In the genomic region with DNA sequence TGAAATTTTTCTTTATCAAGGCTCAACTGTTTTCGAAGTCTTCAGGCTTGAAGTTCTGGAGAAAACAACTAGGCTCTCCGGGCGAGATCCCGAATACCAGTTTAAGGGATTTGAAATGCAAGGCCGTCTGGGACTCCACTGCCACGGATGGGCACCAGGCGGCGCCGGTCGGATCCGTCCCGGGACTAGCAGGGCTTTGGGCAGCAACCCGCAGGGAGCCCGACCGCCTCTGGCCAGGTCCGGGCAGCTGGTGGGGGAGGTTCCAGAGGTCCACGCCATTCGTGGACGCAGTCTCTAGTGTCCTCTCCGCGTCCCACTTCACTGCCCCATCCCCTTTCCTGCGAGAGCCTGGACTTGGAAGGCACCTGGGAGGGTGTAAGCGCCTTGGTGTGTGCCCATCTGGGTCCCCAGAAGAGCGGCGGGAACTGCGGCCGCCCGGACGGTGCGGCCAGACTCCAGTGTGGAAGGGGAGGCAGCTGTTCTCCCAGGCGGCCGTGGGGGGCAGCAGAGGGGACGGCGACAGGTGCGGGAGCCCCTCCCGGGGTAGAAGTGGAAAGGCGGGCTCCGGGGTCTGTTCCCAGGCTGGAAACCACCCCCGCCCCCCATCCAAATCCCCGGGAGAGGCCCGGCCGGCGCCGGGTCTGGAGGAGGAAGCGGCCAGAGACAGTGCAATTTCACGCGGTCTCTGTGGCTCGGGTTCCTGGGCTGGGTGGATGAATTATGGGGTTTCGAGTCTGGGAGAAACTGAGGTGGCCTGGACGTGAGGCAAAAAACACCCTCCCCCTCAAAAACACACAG, we compare ENCODE assay signal across 1 cellular context.
TF ChIP-seq lines count a peak whose summit lies in the region.

No MANE protein-coding gene starts in this region.

TF ChIP-seq in HepG2, 621 proteins besides CTCF, POLR2A, EP300 and RAD21 (continued from another document and continues in another):
- TF ChIP-seq, protein P1, sequence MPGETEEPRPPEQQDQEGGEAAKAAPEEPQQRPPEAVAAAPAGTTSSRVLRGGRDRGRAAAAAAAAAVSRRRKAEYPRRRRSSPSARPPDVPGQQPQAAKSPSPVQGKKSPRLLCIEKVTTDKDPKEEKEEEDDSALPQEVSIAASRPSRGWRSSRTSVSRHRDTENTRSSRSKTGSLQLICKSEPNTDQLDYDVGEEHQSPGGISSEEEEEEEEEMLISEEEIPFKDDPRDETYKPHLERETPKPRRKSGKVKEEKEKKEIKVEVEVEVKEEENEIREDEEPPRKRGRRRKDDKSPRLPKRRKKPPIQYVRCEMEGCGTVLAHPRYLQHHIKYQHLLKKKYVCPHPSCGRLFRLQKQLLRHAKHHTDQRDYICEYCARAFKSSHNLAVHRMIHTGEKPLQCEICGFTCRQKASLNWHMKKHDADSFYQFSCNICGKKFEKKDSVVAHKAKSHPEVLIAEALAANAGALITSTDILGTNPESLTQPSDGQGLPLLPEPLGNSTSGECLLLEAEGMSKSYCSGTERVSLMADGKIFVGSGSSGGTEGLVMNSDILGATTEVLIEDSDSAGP (CRISPR knock-in tag; IDR thresholded peaks at IDR 0.05; ENCODE audit: borderline replicate concordance) = peak; percentile 65; the same call in 1 of the 2 replicates
- peak; percentile 60 for TF ChIP-seq HNRNPLL (IDR thresholded peaks at IDR 0.05; ENCODE audit: low read depth, low read length, poor library complexity, severe bottlenecking)
- no peak for TF ChIP-seq ZNF510 (CRISPR knock-in tag; IDR thresholded peaks at IDR 0.05; ENCODE audit: low read depth)
- no peak for TF ChIP-seq DDIT3 (CRISPR knock-in tag; IDR thresholded peaks at IDR 0.05)
- 0 out of 2 replicates have a peak, but pooled peaks have one; percentile 17 for TF ChIP-seq MYNN (CRISPR knock-in tag; IDR thresholded peaks at IDR 0.05; ENCODE audit: low read depth)
- no peak for TF ChIP-seq ZNF589 (CRISPR knock-in tag; conservative IDR thresholded peaks at IDR 0.05)
- TF ChIP-seq HNRNPK (IDR thresholded peaks at IDR 0.05; ENCODE audit: low read depth, low read length, poor library complexity, severe bottlenecking) = peak; percentile 49
- TF ChIP-seq SRF (IDR thresholded peaks at IDR 0.05; ENCODE audit: low read depth, low read length) = no peak
- TF ChIP-seq FOSL1 (CRISPR knock-in tag; IDR thresholded peaks at IDR 0.05; ENCODE audit: borderline replicate concordance) = no peak
- TF ChIP-seq DPF2 (CRISPR knock-in tag; IDR thresholded peaks at IDR 0.05; ENCODE audit: borderline replicate concordance, low read depth) = no peak
- TF ChIP-seq ZNF773 (CRISPR knock-in tag; IDR thresholded peaks at IDR 0.05; ENCODE audit: borderline replicate concordance) = no peak
- TF ChIP-seq, protein P2, sequence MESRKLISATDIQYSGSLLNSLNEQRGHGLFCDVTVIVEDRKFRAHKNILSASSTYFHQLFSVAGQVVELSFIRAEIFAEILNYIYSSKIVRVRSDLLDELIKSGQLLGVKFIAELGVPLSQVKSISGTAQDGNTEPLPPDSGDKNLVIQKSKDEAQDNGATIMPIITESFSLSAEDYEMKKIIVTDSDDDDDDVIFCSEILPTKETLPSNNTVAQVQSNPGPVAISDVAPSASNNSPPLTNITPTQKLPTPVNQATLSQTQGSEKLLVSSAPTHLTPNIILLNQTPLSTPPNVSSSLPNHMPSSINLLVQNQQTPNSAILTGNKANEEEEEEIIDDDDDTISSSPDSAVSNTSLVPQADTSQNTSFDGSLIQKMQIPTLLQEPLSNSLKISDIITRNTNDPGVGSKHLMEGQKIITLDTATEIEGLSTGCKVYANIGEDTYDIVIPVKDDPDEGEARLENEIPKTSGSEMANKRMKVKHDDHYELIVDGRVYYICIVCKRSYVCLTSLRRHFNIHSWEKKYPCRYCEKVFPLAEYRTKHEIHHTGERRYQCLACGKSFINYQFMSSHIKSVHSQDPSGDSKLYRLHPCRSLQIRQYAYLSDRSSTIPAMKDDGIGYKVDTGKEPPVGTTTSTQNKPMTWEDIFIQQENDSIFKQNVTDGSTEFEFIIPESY (CRISPR knock-in tag; IDR thresholded peaks at IDR 0.05) = 0 out of 2 replicates have a peak, but pooled peaks have one; percentile 35
- no peak for TF ChIP-seq ZZZ3 (CRISPR knock-in tag; IDR thresholded peaks at IDR 0.05; ENCODE audit: borderline replicate concordance)
- TF ChIP-seq CSRNP2 (CRISPR knock-in tag; conservative IDR thresholded peaks at IDR 0.05; ENCODE audit: low read depth) = no peak
- no peak for TF ChIP-seq U2AF1 (optimal IDR thresholded peaks at IDR 0.05; ENCODE audit: low read depth, low read length)
- TF ChIP-seq DZIP1 (CRISPR knock-in tag; IDR thresholded peaks at IDR 0.05) = no peak
- TF ChIP-seq, protein P3, sequence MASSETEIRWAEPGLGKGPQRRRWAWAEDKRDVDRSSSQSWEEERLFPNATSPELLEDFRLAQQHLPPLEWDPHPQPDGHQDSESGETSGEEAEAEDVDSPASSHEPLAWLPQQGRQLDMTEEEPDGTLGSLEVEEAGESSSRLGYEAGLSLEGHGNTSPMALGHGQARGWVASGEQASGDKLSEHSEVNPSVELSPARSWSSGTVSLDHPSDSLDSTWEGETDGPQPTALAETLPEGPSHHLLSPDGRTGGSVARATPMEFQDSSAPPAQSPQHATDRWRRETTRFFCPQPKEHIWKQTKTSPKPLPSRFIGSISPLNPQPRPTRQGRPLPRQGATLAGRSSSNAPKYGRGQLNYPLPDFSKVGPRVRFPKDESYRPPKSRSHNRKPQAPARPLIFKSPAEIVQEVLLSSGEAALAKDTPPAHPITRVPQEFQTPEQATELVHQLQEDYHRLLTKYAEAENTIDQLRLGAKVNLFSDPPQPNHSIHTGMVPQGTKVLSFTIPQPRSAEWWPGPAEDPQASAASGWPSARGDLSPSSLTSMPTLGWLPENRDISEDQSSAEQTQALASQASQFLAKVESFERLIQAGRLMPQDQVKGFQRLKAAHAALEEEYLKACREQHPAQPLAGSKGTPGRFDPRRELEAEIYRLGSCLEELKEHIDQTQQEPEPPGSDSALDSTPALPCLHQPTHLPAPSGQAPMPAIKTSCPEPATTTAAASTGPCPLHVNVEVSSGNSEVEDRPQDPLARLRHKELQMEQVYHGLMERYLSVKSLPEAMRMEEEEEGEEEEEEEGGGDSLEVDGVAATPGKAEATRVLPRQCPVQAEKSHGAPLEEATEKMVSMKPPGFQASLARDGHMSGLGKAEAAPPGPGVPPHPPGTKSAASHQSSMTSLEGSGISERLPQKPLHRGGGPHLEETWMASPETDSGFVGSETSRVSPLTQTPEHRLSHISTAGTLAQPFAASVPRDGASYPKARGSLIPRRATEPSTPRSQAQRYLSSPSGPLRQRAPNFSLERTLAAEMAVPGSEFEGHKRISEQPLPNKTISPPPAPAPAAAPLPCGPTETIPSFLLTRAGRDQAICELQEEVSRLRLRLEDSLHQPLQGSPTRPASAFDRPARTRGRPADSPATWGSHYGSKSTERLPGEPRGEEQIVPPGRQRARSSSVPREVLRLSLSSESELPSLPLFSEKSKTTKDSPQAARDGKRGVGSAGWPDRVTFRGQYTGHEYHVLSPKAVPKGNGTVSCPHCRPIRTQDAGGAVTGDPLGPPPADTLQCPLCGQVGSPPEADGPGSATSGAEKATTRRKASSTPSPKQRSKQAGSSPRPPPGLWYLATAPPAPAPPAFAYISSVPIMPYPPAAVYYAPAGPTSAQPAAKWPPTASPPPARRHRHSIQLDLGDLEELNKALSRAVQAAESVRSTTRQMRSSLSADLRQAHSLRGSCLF (CRISPR knock-in tag; IDR thresholded peaks at IDR 0.05; ENCODE audit: borderline replicate concordance) = 0 out of 2 replicates have a peak, but pooled peaks have one; percentile 7
- no peak for TF ChIP-seq ZBTB34 (CRISPR knock-in tag; IDR thresholded peaks at IDR 0.05)
- TF ChIP-seq ZGPAT (CRISPR knock-in tag; IDR thresholded peaks at IDR 0.05) = peak; percentile 71; the same call in 1 of the 2 replicates
- TF ChIP-seq EED (CRISPR knock-in tag; IDR thresholded peaks at IDR 0.05) = no peak
- no peak for TF ChIP-seq EHMT2 (IDR thresholded peaks at IDR 0.05; ENCODE audit: borderline replicate concordance, low read depth, low read length)
- TF ChIP-seq, protein P4, sequence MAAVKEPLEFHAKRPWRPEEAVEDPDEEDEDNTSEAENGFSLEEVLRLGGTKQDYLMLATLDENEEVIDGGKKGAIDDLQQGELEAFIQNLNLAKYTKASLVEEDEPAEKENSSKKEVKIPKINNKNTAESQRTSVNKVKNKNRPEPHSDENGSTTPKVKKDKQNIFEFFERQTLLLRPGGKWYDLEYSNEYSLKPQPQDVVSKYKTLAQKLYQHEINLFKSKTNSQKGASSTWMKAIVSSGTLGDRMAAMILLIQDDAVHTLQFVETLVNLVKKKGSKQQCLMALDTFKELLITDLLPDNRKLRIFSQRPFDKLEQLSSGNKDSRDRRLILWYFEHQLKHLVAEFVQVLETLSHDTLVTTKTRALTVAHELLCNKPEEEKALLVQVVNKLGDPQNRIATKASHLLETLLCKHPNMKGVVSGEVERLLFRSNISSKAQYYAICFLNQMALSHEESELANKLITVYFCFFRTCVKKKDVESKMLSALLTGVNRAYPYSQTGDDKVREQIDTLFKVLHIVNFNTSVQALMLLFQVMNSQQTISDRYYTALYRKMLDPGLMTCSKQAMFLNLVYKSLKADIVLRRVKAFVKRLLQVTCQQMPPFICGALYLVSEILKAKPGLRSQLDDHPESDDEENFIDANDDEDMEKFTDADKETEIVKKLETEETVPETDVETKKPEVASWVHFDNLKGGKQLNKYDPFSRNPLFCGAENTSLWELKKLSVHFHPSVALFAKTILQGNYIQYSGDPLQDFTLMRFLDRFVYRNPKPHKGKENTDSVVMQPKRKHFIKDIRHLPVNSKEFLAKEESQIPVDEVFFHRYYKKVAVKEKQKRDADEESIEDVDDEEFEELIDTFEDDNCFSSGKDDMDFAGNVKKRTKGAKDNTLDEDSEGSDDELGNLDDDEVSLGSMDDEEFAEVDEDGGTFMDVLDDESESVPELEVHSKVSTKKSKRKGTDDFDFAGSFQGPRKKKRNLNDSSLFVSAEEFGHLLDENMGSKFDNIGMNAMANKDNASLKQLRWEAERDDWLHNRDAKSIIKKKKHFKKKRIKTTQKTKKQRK (IDR thresholded peaks at IDR 0.05; ENCODE audit: low read length) = no peak
- TF ChIP-seq GPN1 (CRISPR knock-in tag; IDR thresholded peaks at IDR 0.05; ENCODE audit: borderline replicate concordance) = no peak
- TF ChIP-seq MAX (IDR thresholded peaks at IDR 0.05) = no peak
- TF ChIP-seq HNRNPL (IDR thresholded peaks at IDR 0.05; ENCODE audit: low read depth, low read length) = peak; percentile 91
- no peak for TF ChIP-seq ZNF484 (CRISPR knock-in tag; IDR thresholded peaks at IDR 0.05; ENCODE audit: borderline replicate concordance, low read depth)
- TF ChIP-seq, protein P5, sequence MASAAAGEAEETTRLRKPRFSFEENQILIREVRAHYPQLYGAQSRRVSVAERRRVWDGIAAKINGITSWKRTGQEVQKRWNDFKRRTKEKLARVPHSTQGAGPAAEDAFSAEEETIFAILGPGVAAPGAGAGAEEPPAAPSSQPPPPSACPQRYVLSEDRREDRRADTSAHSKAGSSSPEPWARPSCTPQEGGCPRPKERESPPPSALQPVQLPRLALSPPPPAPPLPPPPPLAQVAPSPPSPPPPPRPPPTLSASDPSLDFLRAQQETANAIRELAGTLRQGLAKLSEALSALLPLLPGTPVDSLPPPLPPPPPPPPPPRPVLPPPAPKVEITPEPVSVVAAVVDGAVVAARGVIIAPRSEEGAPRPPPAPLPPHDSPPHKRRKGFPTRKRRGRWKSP (CRISPR knock-in tag; IDR thresholded peaks at IDR 0.05) = peak; percentile 52; the same call in 1 of the 2 replicates
